Comparison of ENCODE assay signal across 13 cellular contexts in genomic region chr4:2142630-2143427, GRCh38.
DNase-seq lines count a peak whose midpoint lies in the region; ATAC-seq and TF ChIP-seq lines count a peak whose summit lies in the region.
"Had no signal": no experiment of that assay in that cellular context is flagged by ENCODE, and none has a peak within 500 bp of the region (broad histone marks: within the 10 kb centered on the region; RNA-seq: fewer than 3 reads in every experiment).

No MANE protein-coding gene starts in this region.

- CTCF ChIA-PET in CD4-positive, alpha-beta T cell (lab: Charles Lee) = no interaction called here
- CTCF ChIA-PET in CD8-positive, alpha-beta memory T cell (lab: Charles Lee) = no interaction called here

- H3K36me3 ChIP-seq in CD8-positive, alpha-beta memory T cell (ENCODE audit: insufficient read depth, low read length) = no peaks in the 10 kb centered on the region
- H3K36me3 ChIP-seq: brain microvascular endothelial cell had no signal

- H3K4me3 Mint-ChIP-seq in CD4-positive, alpha-beta T cell = no peak overlapping the region
- peak overlapping the region; percentile 52 for H3K4me3 Mint-ChIP-seq in neural crest cell
- H3K4me3 Mint-ChIP-seq in CD8-positive, alpha-beta memory T cell = no peak overlapping the region

- no peak for DNase-seq in CD4-positive, alpha-beta T cell
- DNase-seq in KBM-7 (peak; percentile 11), cardiac fibroblast (ENCODE audit: low read depth in 2 of 2) (peak; percentile 8 to 54), neural crest cell (ENCODE audit: low read depth, low spot score) (no peak), NCI-H1930 (lab: John Stamatoyannopoulos, UW) (no peak), DMS 273 (lab: John Stamatoyannopoulos, UW; ENCODE audit: unreplicated experiment) (no peak), iPS-NIHi7 (ENCODE audit: extremely low spot score) (no peak)
- no peak for DNase-seq in CD8-positive, alpha-beta memory T cell
- DNase-seq: brain microvascular endothelial cell, Caco-2 had no signal

- no peaks in the 10 kb centered on the region for H3K9me3 ChIP-seq in CD4-positive, alpha-beta T cell (ENCODE audit: control insufficient read depth, low read length)
- H3K9me3 ChIP-seq in CD8-positive, alpha-beta memory T cell (ENCODE audit: low read length) = no peaks in the 10 kb centered on the region
- H3K9me3 ChIP-seq: Caco-2 had no signal

- H3K4me3 ChIP-seq in cardiac fibroblast (replicated peaks in 1 of 2; ENCODE audit: low read depth in 2 of 2, low read length in 2 of 2) = no peak overlapping the region
- H3K4me3 ChIP-seq in CD8-positive, alpha-beta memory T cell (ENCODE audit: low read length) = no peak overlapping the region

- TF ChIP-seq CTCF in CD4-positive, alpha-beta T cell (IDR thresholded peaks at IDR 0.05) = no peak
- TF ChIP-seq CTCF in cardiac fibroblast (IDR thresholded peaks at IDR 0.05; ENCODE audit: low read depth, low read length) = no peak
- TF ChIP-seq CTCF in neural crest cell (conservative IDR thresholded peaks at IDR 0.05) = no peak

- H3K4me1 Mint-ChIP-seq in CD4-positive, alpha-beta T cell (ENCODE audit: low read depth) = peaks cover 24% of the 10 kb centered on the region
- peaks cover 49% of the 10 kb centered on the region for H3K4me1 Mint-ChIP-seq in neural crest cell
- peaks cover 5 to 8% (median 6%) of the 10 kb centered on the region in 3 donors for H3K4me1 Mint-ChIP-seq in CD8-positive, alpha-beta memory T cell

- no peaks in the 10 kb centered on the region for H3K36me3 Mint-ChIP-seq in CD4-positive, alpha-beta T cell (ENCODE audit: low read depth)
- H3K36me3 Mint-ChIP-seq in neural crest cell (ENCODE audit: low read depth) = no peaks in the 10 kb centered on the region
- H3K36me3 Mint-ChIP-seq in CD8-positive, alpha-beta memory T cell = peaks cover 0 to 3% (median 0%) of the 10 kb centered on the region in 3 donors

- POLR2A ChIA-PET in CD4-positive, alpha-beta T cell (lab: Charles Lee) = no interaction called here
- POLR2A ChIA-PET in CD8-positive, alpha-beta memory T cell (lab: Charles Lee) = no interaction called here

- no peaks in the 10 kb centered on the region for H3K27me3 ChIP-seq in CD4-positive, alpha-beta T cell (ENCODE audit: control insufficient read depth, insufficient read depth, low read length)
- no peaks in the 10 kb centered on the region for H3K27me3 ChIP-seq in CD8-positive, alpha-beta memory T cell (ENCODE audit: insufficient read depth, low read length, poor library complexity, severe bottlenecking)
- H3K27me3 ChIP-seq: brain microvascular endothelial cell had no signal

- in situ Hi-C loops in KBM-7 (cut with MboI; ENCODE audit: low pct_unique_long_range_greater_than_20kb, low sequenced_read_pairs) = no loop called here

- no peaks in the 10 kb centered on the region for H3K27me3 Mint-ChIP-seq in CD4-positive, alpha-beta T cell
- H3K27me3 Mint-ChIP-seq in neural crest cell (ENCODE audit: low read depth) = no peaks in the 10 kb centered on the region
- no peaks in the 10 kb centered on the region for H3K27me3 Mint-ChIP-seq in CD8-positive, alpha-beta memory T cell

- no peak overlapping the region for H3K27ac ChIP-seq in CD4-positive, alpha-beta T cell (ENCODE audit: low read depth, low read length)
- H3K27ac ChIP-seq in CD8-positive, alpha-beta memory T cell (ENCODE audit: low read depth, low read length) = no peak overlapping the region
- H3K27ac ChIP-seq: brain microvascular endothelial cell, KMS-11 had no signal

- peak overlapping the region; percentile 60 for H3K27ac Mint-ChIP-seq in CD4-positive, alpha-beta T cell
- H3K27ac Mint-ChIP-seq in neural crest cell (ENCODE audit: unreplicated experiment) = peak overlapping the region; percentile 88
- no peak overlapping the region for H3K27ac Mint-ChIP-seq in CD8-positive, alpha-beta memory T cell
- H3K27ac Mint-ChIP-seq: H9 had no signal

- ATAC-seq in CD4-positive, alpha-beta T cell (ENCODE audit: poor library complexity) = no peak
- ATAC-seq: Panc1 had no signal

- H3K4me1 ChIP-seq in CD8-positive, alpha-beta memory T cell (ENCODE audit: insufficient read depth, low read length) = peaks cover 15% of the 10 kb centered on the region
- H3K4me1 ChIP-seq: Caco-2 had no signal

- H3K9me3 Mint-ChIP-seq in CD4-positive, alpha-beta T cell = no peaks in the 10 kb centered on the region
- H3K9me3 Mint-ChIP-seq in neural crest cell = no peaks in the 10 kb centered on the region
- H3K9me3 Mint-ChIP-seq in CD8-positive, alpha-beta memory T cell = no peaks in the 10 kb centered on the region
- H3K9me3 Mint-ChIP-seq: H9 had no signal

- intact Hi-C loops in CD4-positive, alpha-beta T cell (cut with DNase I, micrococcal nuclease) = no loop called here

Comparison
In these comparisons a context has a peak if more than half of its experiments do, and no peak if none do; other contexts are left out.
1. DNase-seq: peak in KBM-7 (single experiment) and cardiac fibroblast (2 of 2); none in CD4-positive, alpha-beta T cell (0 of 10), neural crest cell (single experiment), NCI-H1930 (0 of 2), CD8-positive, alpha-beta memory T cell (0 of 5), DMS 273 (single experiment) and iPS-NIHi7 (single experiment).
2. H3K27ac Mint-ChIP-seq: peak in CD4-positive, alpha-beta T cell (single experiment) and neural crest cell (single experiment); none in CD8-positive, alpha-beta memory T cell (0 of 8).